In the genomic region with DNA sequence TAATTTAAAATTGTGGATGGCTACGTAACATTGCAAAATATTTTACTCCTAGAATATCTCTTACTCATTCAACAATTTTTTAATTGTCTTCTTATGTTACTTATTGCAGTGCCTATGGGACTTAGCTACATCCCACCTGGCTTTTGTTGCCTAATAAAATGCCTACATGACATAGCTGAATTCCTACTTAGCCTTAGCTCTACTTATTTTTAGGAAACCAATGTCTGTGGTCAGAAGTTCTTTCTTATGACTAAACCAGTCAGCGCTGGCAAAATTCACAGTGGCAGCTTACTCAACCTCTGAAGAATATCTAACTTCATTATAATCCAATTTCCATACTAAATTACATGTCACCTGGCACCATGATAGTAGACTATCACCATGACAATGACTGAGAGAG, we compare ENCODE assay signal across 27 cellular contexts.
A peak's percentile ranks its signal among the peaks of the same experiment; 100 is the strongest.
DNase-seq lines count a peak whose midpoint lies in the region; ATAC-seq and TF ChIP-seq lines count a peak whose summit lies in the region.
"Had no signal": no experiment of that assay in that cellular context is flagged by ENCODE, and none has a peak within 500 bp of the region (broad histone marks: within the 10 kb centered on the region; RNA-seq: fewer than 3 reads in every experiment).

No MANE protein-coding gene starts in this region.

- H3K9me3 Mint-ChIP-seq in stimulated activated naive CD8-positive, alpha-beta T cell treated with anti-CD3 and anti-CD28 coated beads, Interleukin-15, amount 100 ng/mL, for 72 hours = peaks cover 0 to 13% of the 10 kb centered on the region in 2 donors
- H3K9me3 Mint-ChIP-seq: activated naive CD8-positive, alpha-beta T cell treated with anti-CD3 and anti-CD28 coated beads for 36 hours; CD8-positive, alpha-beta T cell; T-helper 1 cell treated with Interleukin-12 subunit alpha and Interleukin-12 subunit beta and Interleukin-4 antibody, amounts not matched to agents 30 μg/mL and 1 μg/mL, for 36 hours had no signal

- no peaks in the 10 kb centered on the region for H4K20me1 ChIP-seq in PC-3 (ENCODE audit: low read length)
- no peaks in the 10 kb centered on the region for H4K20me1 ChIP-seq in mammary epithelial cell (ENCODE audit: insufficient read depth, low read length)

- H3K27me3 ChIP-seq in PC-3 (ENCODE audit: low read length) (no peaks in the 10 kb centered on the region), mammary epithelial cell (ENCODE audit: insufficient read depth, low read length) (no peaks in the 10 kb centered on the region)
- H3K27me3 ChIP-seq: ascending aorta, heart left ventricle, neutrophil had no signal

- H3K4me3 Mint-ChIP-seq in stimulated activated naive CD8-positive, alpha-beta T cell treated with anti-CD3 and anti-CD28 coated beads, Interleukin-15, amount 100 ng/mL, for 72 hours = no peak overlapping the region
- H3K4me3 Mint-ChIP-seq: activated naive CD8-positive, alpha-beta T cell treated with anti-CD3 and anti-CD28 coated beads for 36 hours; B cell; CD8-positive, alpha-beta T cell; IgD-negative memory B cell; T-helper 1 cell treated with Interleukin-12 subunit alpha and Interleukin-12 subunit beta and Interleukin-4 antibody, amounts not matched to agents 30 μg/mL and 1 μg/mL, for 36 hours had no signal

- H3K27ac ChIP-seq in PC-3 (ENCODE audit: low read length) = no peak overlapping the region
- H3K27ac ChIP-seq in mammary epithelial cell (ENCODE audit: insufficient read depth, low read depth, low read length) = no peak overlapping the region
- no peak overlapping the region for H3K27ac ChIP-seq in substantia nigra (ENCODE audit: low read depth, low read length, poor library complexity, severe bottlenecking)
- H3K27ac ChIP-seq: A549, ascending aorta, heart left ventricle, neutrophil, psoas muscle had no signal

- in situ Hi-C loops in mammary epithelial cell (cut with MboI; ENCODE audit: low sequenced_read_pairs in 2 of 2) = no loop called here

- dilution Hi-C loops in mammary epithelial cell (cut with HindIII; ENCODE audit: low sequenced_read_pairs) = no loop called here

- no peak overlapping the region for H2AFZ ChIP-seq in PC-3 (ENCODE audit: low read length)
- no peak overlapping the region for H2AFZ ChIP-seq in mammary epithelial cell (ENCODE audit: low read depth, low read length)

- H3K4me3 ChIP-seq in PC-3 (ENCODE audit: low read length) (no peak overlapping the region), mammary epithelial cell (replicated peaks in 1 of 3; ENCODE audit: insufficient read depth in 1 of 3, low read depth in 2 of 3, low read length in 3 of 3) (no peak overlapping the region)
- H3K4me3 ChIP-seq: A549, ascending aorta, heart left ventricle, psoas muscle had no signal

- H3K9me3 ChIP-seq in PC-3 (ENCODE audit: low read length) (no peaks in the 10 kb centered on the region), mammary epithelial cell (replicated peaks; ENCODE audit: insufficient read depth, low read length) (no peaks in the 10 kb centered on the region)
- H3K9me3 ChIP-seq: A549, ascending aorta, heart left ventricle, neutrophil, psoas muscle had no signal

- BruUV-seq in PC-3 (replicated peaks; lab: Mats Ljungman, UMichigan) (no TSS peak), mammary epithelial cell (replicated peaks; lab: Mats Ljungman, UMichigan) (no TSS peak)

- H3K9ac ChIP-seq in PC-3 (ENCODE audit: low read length) (no peak overlapping the region), mammary epithelial cell (ENCODE audit: insufficient read depth, low read length) (no peak overlapping the region)

- peaks cover 11% of the 10 kb centered on the region; the same call in 1 of the 2 replicates for H3K4me1 ChIP-seq in PC-3 (ENCODE audit: insufficient read depth, low read length)
- H3K4me1 ChIP-seq in mammary epithelial cell (ENCODE audit: insufficient read depth, low read length) = no peaks in the 10 kb centered on the region
- H3K4me1 ChIP-seq: A549, ascending aorta, heart left ventricle, psoas muscle had no signal

- H3F3A ChIP-seq in PC-3 (ENCODE audit: low read length, unreplicated experiment) = no peaks in the 10 kb centered on the region

- H3K27me3 Mint-ChIP-seq in stimulated activated naive CD8-positive, alpha-beta T cell treated with anti-CD3 and anti-CD28 coated beads, Interleukin-15, amount 100 ng/mL, for 72 hours = no peaks in the 10 kb centered on the region
- H3K27me3 Mint-ChIP-seq: activated naive CD8-positive, alpha-beta T cell treated with anti-CD3 and anti-CD28 coated beads for 36 hours; B cell; IgD-negative memory B cell had no signal

- DNase-seq in AG08395 (ENCODE audit: low spot score) (peak; percentile 2), PC-3 (peak; percentile 82), mammary epithelial cell (peak; percentile 73), myocyte (ENCODE audit: low read depth) (peak; percentile 91), NCI-H1694 (lab: John Stamatoyannopoulos, UW) (no peak), substantia nigra (lab: John Stamatoyannopoulos, UW) (no peak)
- no peak for DNase-seq in central memory CD4-positive, alpha-beta T cell
- no peak for DNase-seq in stimulated activated naive CD8-positive, alpha-beta T cell treated with anti-CD3 and anti-CD28 coated beads, Interleukin-15, amount 100 ng/mL, for 72 hours
- DNase-seq: activated CD4-positive, alpha-beta T cell treated with anti-CD3 and anti-CD28 coated beads for 4 hours; activated effector memory CD4-positive, alpha-beta T cell treated with Interleukin-2 at 50 U/mL for 16 hours; activated naive CD8-positive, alpha-beta T cell treated with anti-CD3 and anti-CD28 coated beads for 36 hours; activated T-cell treated with anti-CD3 and anti-CD28 coated beads for 4 hours; CD8-positive, alpha-beta T cell; heart left ventricle; kidney glomerular epithelial cell; NCI-H1105; NCI-H2029 treated with DMSO at 0.1 percent for 48 hours; NCI-H226; NCI-H69; psoas muscle; stimulated activated naive CD4-positive, alpha-beta T cell treated with Interleukin-2 at 50 U/mL for 16 hours had no signal

- 41% methylated on average over 2 of the region's 2 CpGs for WGBS in mammary epithelial cell (ENCODE audit: low coverage, missing lambda C conversion rate)

- POLR2A ChIA-PET in PC-3 (lab: Charles Lee; ENCODE audit: unreplicated experiment) = no interaction called here

- H3K4me1 Mint-ChIP-seq in stimulated activated naive CD8-positive, alpha-beta T cell treated with anti-CD3 and anti-CD28 coated beads, Interleukin-15, amount 100 ng/mL, for 72 hours = no peaks in the 10 kb centered on the region
- H3K4me1 Mint-ChIP-seq: activated naive CD8-positive, alpha-beta T cell treated with anti-CD3 and anti-CD28 coated beads for 36 hours; B cell; IgD-negative memory B cell had no signal

- H3K36me3 ChIP-seq in PC-3 (ENCODE audit: low read depth, low read length) (no peaks in the 10 kb centered on the region), mammary epithelial cell (ENCODE audit: insufficient read depth, low read length) (no peaks in the 10 kb centered on the region)
- H3K36me3 ChIP-seq: ascending aorta, heart left ventricle, neutrophil had no signal

- no peak for TF ChIP-seq CTCF in PC-3 (conservative IDR thresholded peaks at IDR 0.05; ENCODE audit: low read depth, low read length)
- no peak for TF ChIP-seq CTCF in mammary epithelial cell (conservative IDR thresholded peaks at IDR 0.05 in 1 of 2, IDR thresholded peaks at IDR 0.05 in 1 of 2; ENCODE audit: extremely low read depth in 1 of 2, insufficient read depth in 1 of 2, low read depth in 1 of 2, low read length in 2 of 2)

- H3K9me2 ChIP-seq in PC-3 (replicated peaks; ENCODE audit: low read length) = no peaks in the 10 kb centered on the region

- H3K4me2 ChIP-seq in PC-3 (ENCODE audit: low read length) (no peak overlapping the region), mammary epithelial cell (ENCODE audit: insufficient read depth, low read depth, low read length) (no peak overlapping the region)
- H3K4me2 ChIP-seq: A549 had no signal

- CTCF ChIA-PET in PC-3 (lab: Charles Lee) = no interaction called here
- CTCF ChIA-PET in mammary epithelial cell (lab: Charles Lee; ENCODE audit: low non-redundant PET) = no interaction called here

- peak; percentile 53 for ATAC-seq in PC-3
- ATAC-seq in stimulated activated naive CD8-positive, alpha-beta T cell treated with anti-CD3 and anti-CD28 coated beads, Interleukin-15, amount 100 ng/mL, for 72 hours = no peak
- ATAC-seq: A549; CD8-positive, alpha-beta T cell; heart left ventricle; psoas muscle had no signal

- intact Hi-C loops in PC-3 (cut with micrococcal nuclease) (no loop called here), mammary epithelial cell (cut with micrococcal nuclease) (no loop called here)

- H3K27ac Mint-ChIP-seq in stimulated activated naive CD8-positive, alpha-beta T cell treated with anti-CD3 and anti-CD28 coated beads, Interleukin-15, amount 100 ng/mL, for 72 hours = no peak overlapping the region
- H3K27ac Mint-ChIP-seq: activated naive CD8-positive, alpha-beta T cell treated with anti-CD3 and anti-CD28 coated beads for 36 hours; B cell; CD8-positive, alpha-beta T cell; IgD-negative memory B cell; T-helper 1 cell treated with Interleukin-12 subunit alpha and Interleukin-12 subunit beta and Interleukin-4 antibody, amounts not matched to agents 30 μg/mL and 1 μg/mL, for 36 hours had no signal

- H3K79me2 ChIP-seq in PC-3 (ENCODE audit: low read length) = no peaks in the 10 kb centered on the region
- H3K79me2 ChIP-seq in mammary epithelial cell (ENCODE audit: insufficient read depth, low read length) = no peaks in the 10 kb centered on the region

Comparison
In these comparisons a context has a peak if more than half of its experiments do, and no peak if none do; other contexts are left out.
1. DNase-seq: peak in AG08395 (single experiment), PC-3 (single experiment), mammary epithelial cell (single experiment) and myocyte (single experiment); none in NCI-H1694 (single experiment), substantia nigra (0 of 49), central memory CD4-positive, alpha-beta T cell (single experiment) and stimulated activated naive CD8-positive, alpha-beta T cell treated with anti-CD3 and anti-CD28 coated beads, Interleukin-15, amount 100 ng/mL, for 72 hours (0 of 2).